Comparison of ENCODE assay signal across 8 cellular contexts in the genomic region with DNA sequence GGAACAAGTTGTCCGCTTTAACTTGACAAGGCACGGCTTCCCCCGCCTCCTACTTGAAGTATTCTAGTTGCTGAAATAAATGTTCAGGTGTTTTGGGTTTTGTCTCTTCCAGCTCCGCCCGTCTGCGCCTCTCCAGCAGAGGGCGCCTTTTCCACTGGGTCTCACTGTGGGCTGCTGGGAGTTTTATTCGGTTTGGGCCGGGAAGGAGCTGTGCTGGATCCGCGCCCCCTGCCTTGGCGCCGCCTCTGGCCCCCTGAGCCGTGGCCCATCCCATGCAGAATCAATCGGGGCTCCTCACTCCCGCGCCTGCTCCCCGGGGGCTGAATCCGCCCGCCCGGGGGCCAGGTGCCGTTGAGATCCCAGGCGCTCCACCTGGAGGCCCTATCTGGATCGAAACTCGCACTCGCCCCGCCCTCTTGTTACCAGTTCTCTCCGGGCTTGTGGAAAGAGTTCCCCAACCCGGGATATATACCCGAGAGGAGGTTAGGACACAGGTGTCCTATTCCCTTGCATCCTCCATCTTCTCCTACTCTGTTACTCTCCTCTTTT. TPM values are rescaled to one million over a fixed set of nuclear protein-coding genes. Genes with fewer than 3 reads are reported as not detected.
A peak's percentile ranks its signal among the peaks of the same experiment; 100 is the strongest.
DNase-seq lines count a peak whose midpoint lies in the region; ATAC-seq and TF ChIP-seq lines count a peak whose summit lies in the region.

No MANE protein-coding gene starts in this region.

- H3K4me1 ChIP-seq in mucosa of descending colon (ENCODE audit: low read depth) = no peaks in the 10 kb centered on the region

- ATAC-seq in mucosa of descending colon (peak; percentile 95), GM19455 (IDR thresholded peaks at IDR 0.05; ENCODE audit: unreplicated experiment) (no peak)
- peak; percentile 56 for ATAC-seq in stimulated activated memory B cell treated with anti-CD40 and anti-IgM and Interleukin-4, amounts not matched to agents 10 μg/mL and 1 μg/mL and 100 μg/mL, for 72 hours

- H3K36me3 ChIP-seq in mucosa of descending colon (ENCODE audit: low read depth) = no peaks in the 10 kb centered on the region

- POLR2A ChIA-PET in activated CD4-positive, alpha-beta T cell treated with anti-CD3 and anti-CD28 coated beads, Interleukin-2, amount 10 ng/mL, durations not matched to agents 7 days and 5 days (lab: Charles Lee) = no interaction called here

- CTCF ChIA-PET in activated CD4-positive, alpha-beta T cell treated with anti-CD3 and anti-CD28 coated beads, Interleukin-2, amount 10 ng/mL, durations not matched to agents 7 days and 5 days (lab: Charles Lee) = interaction anchor here (0.6 to 1.1 kb wide), 4 partner anchors 8 to 86 kb away, joined by 3 to 6 read pairs (median 4); no protein-coding TSS in a partner anchor

- H3K4me3 ChIP-seq in HFF-Myc (replicated peaks; ENCODE audit: low read depth, low read length) (peak overlapping the region; percentile 32), mucosa of descending colon (no peak overlapping the region)

- H3K36me3 Mint-ChIP-seq in activated CD4-positive, alpha-beta T cell treated with anti-CD3 and anti-CD28 coated beads, Interleukin-2, amount 10 ng/mL, durations not matched to agents 7 days and 5 days (ENCODE audit: low read depth) = no peaks in the 10 kb centered on the region
- no peaks in the 10 kb centered on the region for H3K36me3 Mint-ChIP-seq in stimulated activated memory B cell treated with anti-CD40 and anti-IgM and Interleukin-4, amounts not matched to agents 10 μg/mL and 1 μg/mL and 100 μg/mL, for 72 hours

- H3K4me1 Mint-ChIP-seq in activated CD4-positive, alpha-beta T cell treated with anti-CD3 and anti-CD28 coated beads, Interleukin-2, amount 10 ng/mL, durations not matched to agents 7 days and 5 days = peaks cover 5% of the 10 kb centered on the region
- peaks cover 9% of the 10 kb centered on the region for H3K4me1 Mint-ChIP-seq in stimulated activated memory B cell treated with anti-CD40 and anti-IgM and Interleukin-4, amounts not matched to agents 10 μg/mL and 1 μg/mL and 100 μg/mL, for 72 hours

- no peak overlapping the region for H3K27ac Mint-ChIP-seq in activated CD4-positive, alpha-beta T cell treated with anti-CD3 and anti-CD28 coated beads, Interleukin-2, amount 10 ng/mL, durations not matched to agents 7 days and 5 days
- H3K27ac Mint-ChIP-seq in stimulated activated memory B cell treated with anti-CD40 and anti-IgM and Interleukin-4, amounts not matched to agents 10 μg/mL and 1 μg/mL and 100 μg/mL, for 72 hours = no peak overlapping the region

- no peaks in the 10 kb centered on the region for H3K9me3 Mint-ChIP-seq in activated CD4-positive, alpha-beta T cell treated with anti-CD3 and anti-CD28 coated beads, Interleukin-2, amount 10 ng/mL, durations not matched to agents 7 days and 5 days
- H3K9me3 Mint-ChIP-seq in stimulated activated memory B cell treated with anti-CD40 and anti-IgM and Interleukin-4, amounts not matched to agents 10 μg/mL and 1 μg/mL and 100 μg/mL, for 72 hours = no peaks in the 10 kb centered on the region

- TF ChIP-seq CTCF in HFF-Myc (IDR thresholded peaks at IDR 0.05; ENCODE audit: low read depth, low read length, missing control alignments) (peak; percentile 77), mucosa of descending colon (IDR thresholded peaks at IDR 0.05) (peak; percentile 71)

- H3K9me3 ChIP-seq in mucosa of descending colon = no peaks in the 10 kb centered on the region

- intact Hi-C loops in mucosa of descending colon (cut with DNase I, micrococcal nuclease) = no loop called here

- peak overlapping the region; percentile 48 for H3K4me3 Mint-ChIP-seq in activated CD4-positive, alpha-beta T cell treated with anti-CD3 and anti-CD28 coated beads, Interleukin-2, amount 10 ng/mL, durations not matched to agents 7 days and 5 days
- peak overlapping the region; percentile 53 for H3K4me3 Mint-ChIP-seq in stimulated activated memory B cell treated with anti-CD40 and anti-IgM and Interleukin-4, amounts not matched to agents 10 μg/mL and 1 μg/mL and 100 μg/mL, for 72 hours

- H3K27me3 Mint-ChIP-seq in activated CD4-positive, alpha-beta T cell treated with anti-CD3 and anti-CD28 coated beads, Interleukin-2, amount 10 ng/mL, durations not matched to agents 7 days and 5 days = peaks cover 30% of the 10 kb centered on the region
- H3K27me3 Mint-ChIP-seq in stimulated activated memory B cell treated with anti-CD40 and anti-IgM and Interleukin-4, amounts not matched to agents 10 μg/mL and 1 μg/mL and 100 μg/mL, for 72 hours = peaks cover 21% of the 10 kb centered on the region

- DNase-seq in ELF-1 (ENCODE audit: low read depth, low spot score) (peak; percentile 95), HFF-Myc (ENCODE audit: extremely low read depth, low read depth) (no peak), NCI-H1930 (lab: John Stamatoyannopoulos, UW) (peak; percentile 82 to 87), ecto neural progenitor cell (ENCODE audit: low spot score) (peak; percentile 85), mucosa of descending colon (peak; percentile 55 to 82 (median 81))
- DNase-seq in activated CD4-positive, alpha-beta T cell treated with anti-CD3 and anti-CD28 coated beads, Interleukin-2, amount 10 ng/mL, durations not matched to agents 7 days and 5 days = peak; percentile 67

RNA-seq across cellular contexts. Expression of gene TCF21, which starts 51.0 kb away (rescaled TPM):
- total RNA-seq in activated CD4-positive, alpha-beta T cell treated with anti-CD3 and anti-CD28 coated beads, Interleukin-2, amount 10 ng/mL, durations not matched to agents 7 days and 5 days = not detected
- total RNA-seq in mucosa of descending colon = 10 to 100 TPM in 1 of 3 donors, 1 to 10 TPM in 2; 1.9 to 14.3 (median 9.6) TPM
